In the genomic region with DNA sequence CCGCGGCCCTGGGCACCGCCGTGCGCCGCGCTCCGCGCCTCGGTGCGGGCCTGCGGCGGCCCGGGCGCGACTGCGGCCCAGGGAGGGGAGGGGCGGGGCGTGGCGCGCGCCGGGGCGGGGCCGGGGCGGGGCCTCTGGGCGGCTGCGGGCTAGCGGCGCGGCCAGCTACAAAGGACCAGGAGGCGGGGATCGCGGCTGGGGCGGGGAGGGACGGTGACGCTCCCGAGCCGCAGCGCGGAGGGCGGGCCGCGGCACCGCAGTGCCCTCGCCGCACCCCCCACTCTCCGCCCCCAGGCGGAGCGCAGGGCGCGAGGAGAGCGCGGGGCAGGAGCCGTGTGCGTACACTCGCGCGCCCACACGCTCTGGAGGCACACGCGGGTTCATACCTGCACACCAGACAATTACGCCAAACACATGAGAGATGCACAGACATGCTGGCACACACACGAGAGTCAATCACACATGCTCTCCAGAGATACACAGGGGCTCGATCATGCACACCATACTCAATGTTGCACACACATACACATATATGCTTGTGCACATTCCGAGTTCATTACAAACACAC, we compare ENCODE assay signal across 1 cellular context.
TF ChIP-seq lines count a peak whose summit lies in the region.

A gene (minus strand): TSS at position 74 of the 568 bp plus-strand sequence. CDS start 117 bp downstream, outside the sequence.

TF ChIP-seq in SK-N-SH treated with all-trans-retinoic acid at 6 μM for 48 hours, 23 proteins besides CTCF, POLR2A, EP300 and RAD21 (continued from another document):
- TF ChIP-seq, protein P1, sequence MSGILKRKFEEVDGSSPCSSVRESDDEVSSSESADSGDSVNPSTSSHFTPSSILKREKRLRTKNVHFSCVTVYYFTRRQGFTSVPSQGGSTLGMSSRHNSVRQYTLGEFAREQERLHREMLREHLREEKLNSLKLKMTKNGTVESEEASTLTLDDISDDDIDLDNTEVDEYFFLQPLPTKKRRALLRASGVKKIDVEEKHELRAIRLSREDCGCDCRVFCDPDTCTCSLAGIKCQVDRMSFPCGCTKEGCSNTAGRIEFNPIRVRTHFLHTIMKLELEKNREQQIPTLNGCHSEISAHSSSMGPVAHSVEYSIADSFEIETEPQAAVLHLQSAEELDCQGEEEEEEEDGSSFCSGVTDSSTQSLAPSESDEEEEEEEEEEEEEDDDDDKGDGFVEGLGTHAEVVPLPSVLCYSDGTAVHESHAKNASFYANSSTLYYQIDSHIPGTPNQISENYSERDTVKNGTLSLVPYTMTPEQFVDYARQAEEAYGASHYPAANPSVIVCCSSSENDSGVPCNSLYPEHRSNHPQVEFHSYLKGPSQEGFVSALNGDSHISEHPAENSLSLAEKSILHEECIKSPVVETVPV (CRISPR knock-in tag; IDR thresholded peaks at IDR 0.05), result no peak
- TF ChIP-seq, protein P2, sequence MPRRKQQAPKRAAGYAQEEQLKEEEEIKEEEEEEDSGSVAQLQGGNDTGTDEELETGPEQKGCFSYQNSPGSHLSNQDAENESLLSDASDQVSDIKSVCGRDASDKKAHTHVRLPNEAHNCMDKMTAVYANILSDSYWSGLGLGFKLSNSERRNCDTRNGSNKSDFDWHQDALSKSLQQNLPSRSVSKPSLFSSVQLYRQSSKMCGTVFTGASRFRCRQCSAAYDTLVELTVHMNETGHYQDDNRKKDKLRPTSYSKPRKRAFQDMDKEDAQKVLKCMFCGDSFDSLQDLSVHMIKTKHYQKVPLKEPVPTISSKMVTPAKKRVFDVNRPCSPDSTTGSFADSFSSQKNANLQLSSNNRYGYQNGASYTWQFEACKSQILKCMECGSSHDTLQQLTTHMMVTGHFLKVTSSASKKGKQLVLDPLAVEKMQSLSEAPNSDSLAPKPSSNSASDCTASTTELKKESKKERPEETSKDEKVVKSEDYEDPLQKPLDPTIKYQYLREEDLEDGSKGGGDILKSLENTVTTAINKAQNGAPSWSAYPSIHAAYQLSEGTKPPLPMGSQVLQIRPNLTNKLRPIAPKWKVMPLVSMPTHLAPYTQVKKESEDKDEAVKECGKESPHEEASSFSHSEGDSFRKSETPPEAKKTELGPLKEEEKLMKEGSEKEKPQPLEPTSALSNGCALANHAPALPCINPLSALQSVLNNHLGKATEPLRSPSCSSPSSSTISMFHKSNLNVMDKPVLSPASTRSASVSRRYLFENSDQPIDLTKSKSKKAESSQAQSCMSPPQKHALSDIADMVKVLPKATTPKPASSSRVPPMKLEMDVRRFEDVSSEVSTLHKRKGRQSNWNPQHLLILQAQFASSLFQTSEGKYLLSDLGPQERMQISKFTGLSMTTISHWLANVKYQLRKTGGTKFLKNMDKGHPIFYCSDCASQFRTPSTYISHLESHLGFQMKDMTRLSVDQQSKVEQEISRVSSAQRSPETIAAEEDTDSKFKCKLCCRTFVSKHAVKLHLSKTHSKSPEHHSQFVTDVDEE (CRISPR knock-in tag; IDR thresholded peaks at IDR 0.05), result no peak
- TF ChIP-seq GLIS3 (CRISPR knock-in tag; IDR thresholded peaks at IDR 0.05) (no peak), ISL1 (CRISPR knock-in tag; IDR thresholded peaks at IDR 0.05) (no peak), ZNF8 (CRISPR knock-in tag; IDR thresholded peaks at IDR 0.05) (no peak), OSR1 (CRISPR knock-in tag; IDR thresholded peaks at IDR 0.05) (no peak), BACH2 (CRISPR knock-in tag; IDR thresholded peaks at IDR 0.05; ENCODE audit: borderline replicate concordance) (no peak), ZNF565 (CRISPR knock-in tag; conservative IDR thresholded peaks at IDR 0.05; ENCODE audit: low read depth) (no peak), PPARA (CRISPR knock-in tag; IDR thresholded peaks at IDR 0.05; ENCODE audit: borderline replicate concordance) (no peak)
- TF ChIP-seq, protein P3, sequence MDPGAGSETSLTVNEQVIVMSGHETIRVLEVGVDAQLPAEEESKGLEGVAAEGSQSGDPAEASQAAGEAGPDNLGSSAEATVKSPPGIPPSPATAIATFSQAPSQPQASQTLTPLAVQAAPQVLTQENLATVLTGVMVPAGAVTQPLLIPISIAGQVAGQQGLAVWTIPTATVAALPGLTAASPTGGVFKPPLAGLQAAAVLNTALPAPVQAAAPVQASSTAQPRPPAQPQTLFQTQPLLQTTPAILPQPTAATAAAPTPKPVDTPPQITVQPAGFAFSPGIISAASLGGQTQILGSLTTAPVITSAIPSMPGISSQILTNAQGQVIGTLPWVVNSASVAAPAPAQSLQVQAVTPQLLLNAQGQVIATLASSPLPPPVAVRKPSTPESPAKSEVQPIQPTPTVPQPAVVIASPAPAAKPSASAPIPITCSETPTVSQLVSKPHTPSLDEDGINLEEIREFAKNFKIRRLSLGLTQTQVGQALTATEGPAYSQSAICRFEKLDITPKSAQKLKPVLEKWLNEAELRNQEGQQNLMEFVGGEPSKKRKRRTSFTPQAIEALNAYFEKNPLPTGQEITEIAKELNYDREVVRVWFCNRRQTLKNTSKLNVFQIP (CRISPR knock-in tag; IDR thresholded peaks at IDR 0.05; ENCODE audit: borderline replicate concordance, low read depth), result no peak
